15 cellular contexts compared by ENCODE assay signal in genomic region chr2:196431076-196431475, GRCh38.
"Had no signal": no experiment of that assay in that cellular context is flagged by ENCODE, and none has a peak within 500 bp of the region (broad histone marks: within the 10 kb centered on the region; RNA-seq: fewer than 3 reads in every experiment).

No MANE protein-coding gene starts in this region.

- H3K27ac Mint-ChIP-seq: activated naive CD4-positive, alpha-beta T cell treated with anti-CD3 and anti-CD28 coated beads, Interleukin-2, amount 50 U/mL, for 72 hours; immature natural killer cell; natural killer cell treated with Interleukin-12 subunit alpha and Interleukin-12 subunit beta and Interleukin-15 and Interleukin-18, amount 100 ng/mL, for 72 hours had no signal

- H3K4me3 ChIP-seq: cardiac muscle cell, dorsolateral prefrontal cortex, lower lobe of right lung, smooth muscle cell, upper lobe of right lung had no signal

- H3K36me3 Mint-ChIP-seq: activated naive CD4-positive, alpha-beta T cell treated with anti-CD3 and anti-CD28 coated beads, Interleukin-2, amount 50 U/mL, for 72 hours; immature natural killer cell; natural killer cell treated with Interleukin-12 subunit alpha and Interleukin-12 subunit beta and Interleukin-15 and Interleukin-18, amount 100 ng/mL, for 72 hours had no signal

- DNase-seq: activated CD4-positive, CD25-positive, alpha-beta regulatory T cell treated with anti-CD3 and anti-CD28 coated beads, Interleukin-2, amount 50 U/mL, for 72 hours; activated gamma-delta T cell; amniotic stem cell; dorsolateral prefrontal cortex; immature natural killer cell; lower lobe of right lung; nucleus accumbens; stimulated activated CD8-positive, alpha-beta memory T cell treated with anti-CD3 and anti-CD28 coated beads, Interleukin-4, amount 100 ng/mL, for 48 hours; stimulated activated naive CD4-positive, alpha-beta T cell; upper lobe of right lung had no signal

- H3K4me3 Mint-ChIP-seq: immature natural killer cell; natural killer cell treated with Interleukin-12 subunit alpha and Interleukin-12 subunit beta and Interleukin-15 and Interleukin-18, amount 100 ng/mL, for 72 hours had no signal

- H3K4me1 Mint-ChIP-seq: immature natural killer cell had no signal

- ATAC-seq: activated naive CD4-positive, alpha-beta T cell treated with anti-CD3 and anti-CD28 coated beads, Interleukin-2, amount 50 U/mL, for 72 hours; lower lobe of right lung; natural killer cell treated with Interleukin-12 subunit alpha and Interleukin-12 subunit beta and Interleukin-15 and Interleukin-18, amount 100 ng/mL, for 72 hours; sciatic nerve; upper lobe of right lung had no signal

- H3K9me3 Mint-ChIP-seq: activated naive CD4-positive, alpha-beta T cell treated with anti-CD3 and anti-CD28 coated beads, Interleukin-2, amount 50 U/mL, for 72 hours; immature natural killer cell; natural killer cell treated with Interleukin-12 subunit alpha and Interleukin-12 subunit beta and Interleukin-15 and Interleukin-18, amount 100 ng/mL, for 72 hours had no signal
